In genomic region chr15:33926260-33926659, GRCh38 we compare ENCODE assay signal across 1 cellular context.
A peak's percentile ranks its signal among the peaks of the same experiment; 100 is the strongest.
TF ChIP-seq lines count a peak whose summit lies in the region.

No MANE protein-coding gene starts in this region.

TF ChIP-seq in HepG2, 621 proteins besides CTCF, POLR2A, EP300 and RAD21 (continued from another document):
- peak; percentile 66; the same call in 1 of the 2 replicates for TF ChIP-seq ZNF770 (CRISPR knock-in tag; IDR thresholded peaks at IDR 0.05)
- TF ChIP-seq MBD4 (IDR thresholded peaks at IDR 0.05; ENCODE audit: borderline replicate concordance, low read length), result no peak
- TF ChIP-seq ZNF33B (CRISPR knock-in tag; IDR thresholded peaks at IDR 0.05), result no peak
- no peak for TF ChIP-seq PHF20 (CRISPR knock-in tag; IDR thresholded peaks at IDR 0.05)
- no peak for TF ChIP-seq SIX4 (CRISPR knock-in tag; IDR thresholded peaks at IDR 0.05)
- peak; percentile 58 for TF ChIP-seq PAXIP1 (CRISPR knock-in tag; conservative IDR thresholded peaks at IDR 0.05)
- TF ChIP-seq ZNF367 (CRISPR knock-in tag; IDR thresholded peaks at IDR 0.05; ENCODE audit: borderline replicate concordance), result no peak
- TF ChIP-seq CERS6 (CRISPR knock-in tag; IDR thresholded peaks at IDR 0.05), result no peak
- no peak for TF ChIP-seq TEAD3 (CRISPR knock-in tag; optimal IDR thresholded peaks at IDR 0.05; ENCODE audit: borderline replicate concordance)
- TF ChIP-seq BORCS8-MEF2B (CRISPR knock-in tag; IDR thresholded peaks at IDR 0.05), result no peak
- no peak for TF ChIP-seq ZNF274 (CRISPR knock-in tag; IDR thresholded peaks at IDR 0.05)
- no peak for TF ChIP-seq ZNF337 (CRISPR knock-in tag; IDR thresholded peaks at IDR 0.05; ENCODE audit: borderline replicate concordance, low read depth)
- no peak for TF ChIP-seq ZBTB26 (CRISPR knock-in tag; IDR thresholded peaks at IDR 0.05; ENCODE audit: borderline replicate concordance)
- TF ChIP-seq MTA3 (CRISPR knock-in tag; IDR thresholded peaks at IDR 0.05), result no peak
- no peak for TF ChIP-seq RBFOX2 (IDR thresholded peaks at IDR 0.05; ENCODE audit: low read depth, low read length)
- no peak for TF ChIP-seq ETS1 (CRISPR knock-in tag; IDR thresholded peaks at IDR 0.05)
- TF ChIP-seq ZFP36L1 (CRISPR knock-in tag; IDR thresholded peaks at IDR 0.05), result no peak
- TF ChIP-seq SALL1 (CRISPR knock-in tag; IDR thresholded peaks at IDR 0.05), result 0 out of 2 replicates have a peak, but pooled peaks have one; percentile 29
- no peak for TF ChIP-seq ZNF615 (CRISPR knock-in tag; IDR thresholded peaks at IDR 0.05; ENCODE audit: borderline replicate concordance)
- TF ChIP-seq HOMEZ (CRISPR knock-in tag; IDR thresholded peaks at IDR 0.05; ENCODE audit: low read depth), result peak; percentile 35; the same call in 1 of the 2 replicates
- no peak for TF ChIP-seq JDP2 (CRISPR knock-in tag; IDR thresholded peaks at IDR 0.05; ENCODE audit: borderline replicate concordance)
- TF ChIP-seq FOXC1 (CRISPR knock-in tag; IDR thresholded peaks at IDR 0.05; ENCODE audit: borderline replicate concordance), result no peak
- TF ChIP-seq ZNF572 (CRISPR knock-in tag; IDR thresholded peaks at IDR 0.05), result no peak
- peak; percentile 31; the same call in 1 of the 2 replicates for TF ChIP-seq ARID5B (CRISPR knock-in tag; IDR thresholded peaks at IDR 0.05)
- no peak for TF ChIP-seq ZBTB46 (CRISPR knock-in tag; IDR thresholded peaks at IDR 0.05; ENCODE audit: borderline replicate concordance)
- peak; percentile 75 for TF ChIP-seq HNF4A (CRISPR knock-in tag; IDR thresholded peaks at IDR 0.05)
TF ChIP-seq in HepG2: peak in this region for 8.
